In genomic region chr16:31177136-31177535, GRCh38 we compare ENCODE assay signal across 2 cellular contexts.
A peak's percentile ranks its signal among the peaks of the same experiment; 100 is the strongest.
TF ChIP-seq lines count a peak whose summit lies in the region.

No MANE protein-coding gene starts in this region.

TF ChIP-seq in SK-N-SH, 30 proteins besides CTCF, POLR2A, EP300 and RAD21 (continued from another document):
- TF ChIP-seq IRF3 (IDR thresholded peaks at IDR 0.05; ENCODE audit: low read depth, low read length) (no peak), EZH2phosphoT487 (IDR thresholded peaks at IDR 0.05; ENCODE audit: borderline replicate concordance, low read depth) (no peak), GATA2 (CRISPR knock-in tag; IDR thresholded peaks at IDR 0.05) (no peak), GABPA (IDR thresholded peaks at IDR 0.05; ENCODE audit: low read depth) (no peak), PBX3 (IDR thresholded peaks at IDR 0.05) (peak; percentile 29; the same call in 1 of the 2 replicates), POLR2AphosphoS5 (IDR thresholded peaks at IDR 0.05; ENCODE audit: low read depth, low read length) (no peak), TEAD4 (IDR thresholded peaks at IDR 0.05; ENCODE audit: borderline replicate concordance, insufficient read depth) (no peak), USF2 (IDR thresholded peaks at IDR 0.05; ENCODE audit: borderline replicate concordance, low read depth, low read length) (no peak)
TF ChIP-seq in SK-N-SH: peak in this region for 1.

TF ChIP-seq in SK-N-SH treated with all-trans-retinoic acid at 6 μM for 48 hours, 23 proteins besides CTCF, POLR2A, EP300 and RAD21 (continued from another document):
- no peak for TF ChIP-seq CREB5 (CRISPR knock-in tag; IDR thresholded peaks at IDR 0.05; ENCODE audit: low read depth)
- no peak for TF ChIP-seq ZNF8 (CRISPR knock-in tag; IDR thresholded peaks at IDR 0.05)
- no peak for TF ChIP-seq CSRNP3 (CRISPR knock-in tag; IDR thresholded peaks at IDR 0.05)
- TF ChIP-seq ZFP3 (CRISPR knock-in tag; IDR thresholded peaks at IDR 0.05) = no peak
- no peak for TF ChIP-seq ZNF565 (CRISPR knock-in tag; conservative IDR thresholded peaks at IDR 0.05; ENCODE audit: low read depth)
- no peak for TF ChIP-seq TCF4 (CRISPR knock-in tag; IDR thresholded peaks at IDR 0.05; ENCODE audit: borderline replicate concordance)
- no peak for TF ChIP-seq PATZ1 (CRISPR knock-in tag; IDR thresholded peaks at IDR 0.05; ENCODE audit: borderline replicate concordance)
- TF ChIP-seq CSDC2 (CRISPR knock-in tag; IDR thresholded peaks at IDR 0.05) = no peak
